In the genomic region with DNA sequence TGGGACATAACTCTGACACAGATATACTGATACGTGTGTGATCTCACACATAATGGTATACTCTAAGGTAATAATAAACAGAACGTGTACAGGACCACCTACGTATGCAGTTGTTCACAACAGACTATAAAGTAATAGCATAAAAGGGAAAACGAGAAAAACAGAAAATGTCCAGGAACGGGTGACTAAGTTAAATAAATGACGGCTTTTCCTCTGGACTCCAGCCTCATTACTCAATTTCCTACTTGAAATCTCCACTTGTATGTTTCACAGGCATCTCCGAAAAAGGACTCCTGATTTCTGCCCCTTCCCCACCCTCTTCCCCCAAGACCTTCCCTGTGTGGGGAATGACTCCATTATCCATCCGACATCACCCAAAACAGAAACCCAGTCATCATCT, we compare ENCODE assay signal across 1 cellular context.
TF ChIP-seq lines count a peak whose summit lies in the region.

No MANE protein-coding gene starts in this region.

TF ChIP-seq in HCT116, 20 proteins besides CTCF, POLR2A, EP300 and RAD21 (continued from another document):
- TF ChIP-seq REST (IDR thresholded peaks at IDR 0.05; ENCODE audit: low read depth) (no peak), EZH2 (IDR thresholded peaks at IDR 0.05) (no peak), SP1 (IDR thresholded peaks at IDR 0.05; ENCODE audit: low read depth) (no peak), YY1 (IDR thresholded peaks at IDR 0.05; ENCODE audit: extremely low read depth, insufficient replicate concordance, low read depth, low read length) (no peak), ELF1 (IDR thresholded peaks at IDR 0.05; ENCODE audit: borderline replicate concordance, low read depth) (no peak), ATF3 (IDR thresholded peaks at IDR 0.05) (no peak), SRF (IDR thresholded peaks at IDR 0.05; ENCODE audit: low read depth) (no peak), ZNF274 (IDR thresholded peaks at IDR 0.05; ENCODE audit: low read depth, low read length) (no peak), SIN3A (IDR thresholded peaks at IDR 0.05; ENCODE audit: low read depth) (no peak)
TF ChIP-seq in HCT116: peak in this region for 0.
